9 cellular contexts compared by ENCODE assay signal in the genomic region with DNA sequence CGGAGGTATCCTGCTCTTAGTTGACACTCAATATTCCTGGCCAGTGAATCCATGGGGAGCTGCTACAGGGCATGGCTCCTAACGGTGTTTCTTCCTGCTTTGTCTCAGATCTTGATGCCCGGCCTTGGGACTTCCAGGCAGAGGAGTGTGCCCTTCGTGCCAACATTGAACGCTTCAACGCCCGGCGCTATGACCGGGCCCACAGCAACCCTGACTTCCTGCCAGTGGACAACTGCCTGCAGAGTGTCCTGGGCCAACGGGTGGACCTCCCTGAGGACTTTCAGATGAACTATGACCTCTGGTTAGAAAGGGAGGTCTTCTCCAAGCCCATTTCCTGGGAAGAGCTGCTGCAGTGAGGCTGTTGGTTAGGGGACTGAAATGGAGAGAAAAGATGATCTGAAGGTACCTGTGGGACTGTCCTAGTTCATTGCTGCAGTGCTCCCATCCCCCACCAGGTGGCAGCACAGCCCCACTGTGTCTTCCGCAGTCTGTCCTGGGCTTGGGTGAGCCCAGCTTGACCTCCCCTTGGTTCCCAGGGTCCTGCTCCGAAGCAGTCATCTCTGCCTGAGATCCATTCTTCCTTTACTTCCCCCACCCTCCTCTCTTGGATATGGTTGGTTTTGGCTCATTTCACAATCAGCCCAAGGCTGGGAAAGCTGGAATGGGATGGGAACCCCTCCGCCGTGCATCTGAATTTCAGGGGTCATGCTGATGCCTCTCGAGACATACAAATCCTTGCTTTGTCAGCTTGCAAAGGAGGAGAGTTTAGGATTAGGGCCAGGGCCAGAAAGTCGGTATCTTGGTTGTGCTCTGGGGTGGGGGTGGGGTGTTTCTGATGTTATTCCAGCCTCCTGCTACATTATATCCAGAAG. TPM values are rescaled to one million over a fixed set of nuclear protein-coding genes. Genes with fewer than 3 reads are reported as not detected.
DNase-seq lines count a peak whose midpoint lies in the region; ATAC-seq and TF ChIP-seq lines count a peak whose summit lies in the region.
"Had no signal": no experiment of that assay in that cellular context is flagged by ENCODE, and none has a peak within 500 bp of the region (broad histone marks: within the 10 kb centered on the region; RNA-seq: fewer than 3 reads in every experiment).

No MANE protein-coding gene starts in this region.

- TF ChIP-seq POLR2A in NB4 (IDR thresholded peaks at IDR 0.05; ENCODE audit: extremely low read depth, insufficient read length): no peak

- H3K4me3 ChIP-seq in NB4 (ENCODE audit: low read depth, low read length) (no peak overlapping the region), coronary artery (no peak overlapping the region)

- POLR2A ChIA-PET in activated CD4-positive, alpha-beta T cell treated with anti-CD3 and anti-CD28 coated beads, Interleukin-2, amount 10 ng/mL, durations not matched to agents 7 days and 5 days (lab: Charles Lee): no interaction called here

- no peaks in the 10 kb centered on the region for H3K9me3 Mint-ChIP-seq in activated CD4-positive, alpha-beta T cell treated with anti-CD3 and anti-CD28 coated beads, Interleukin-2, amount 10 ng/mL, durations not matched to agents 7 days and 5 days
- H3K9me3 Mint-ChIP-seq in memory B cell: no peaks in the 10 kb centered on the region

- CTCF ChIA-PET in activated CD4-positive, alpha-beta T cell treated with anti-CD3 and anti-CD28 coated beads, Interleukin-2, amount 10 ng/mL, durations not matched to agents 7 days and 5 days (lab: Charles Lee): interaction anchor here (0.7 to 4.7 kb wide), 14 partner anchors 9 to 250 kb away, joined by 3 to 23 read pairs (median 4); partner anchors contain the start of genes ALX3, STRIP1 and UBL4B

- H3K27ac ChIP-seq in coronary artery: no peak overlapping the region
- H3K27ac ChIP-seq: epithelial cell of prostate had no signal

- H3K36me3 Mint-ChIP-seq in activated CD4-positive, alpha-beta T cell treated with anti-CD3 and anti-CD28 coated beads, Interleukin-2, amount 10 ng/mL, durations not matched to agents 7 days and 5 days (ENCODE audit: low read depth): peaks cover 27% of the 10 kb centered on the region
- H3K36me3 Mint-ChIP-seq in memory B cell: peaks cover 37% of the 10 kb centered on the region

- H3K27ac Mint-ChIP-seq in activated CD4-positive, alpha-beta T cell treated with anti-CD3 and anti-CD28 coated beads, Interleukin-2, amount 10 ng/mL, durations not matched to agents 7 days and 5 days: no peak overlapping the region
- no peak overlapping the region for H3K27ac Mint-ChIP-seq in memory B cell

- TF ChIP-seq CTCF in NB4 (IDR thresholded peaks at IDR 0.05; ENCODE audit: low read depth, low read length) (peak; percentile 91), coronary artery (IDR thresholded peaks at IDR 0.05) (peak; percentile 81)

- peak; percentile 78 for ATAC-seq in memory B cell (ENCODE audit: low read depth)
- ATAC-seq in GM18907 (IDR thresholded peaks at IDR 0.05; ENCODE audit: unreplicated experiment): no peak

- DNase-seq in NCI-H2107 (lab: John Stamatoyannopoulos, UW) (peak; percentile 35), NCI-H2107 treated with DMSO at 0.1 percent for 48 hours (lab: John Stamatoyannopoulos, UW; ENCODE audit: unreplicated experiment) (no peak), NB4 (ENCODE audit: low read depth) (peak; percentile 55), coronary artery (ENCODE audit: low spot score) (no peak), memory B cell (ENCODE audit: low spot score in 2 of 2) (peak; percentile 74)
- DNase-seq in activated CD4-positive, alpha-beta T cell treated with anti-CD3 and anti-CD28 coated beads, Interleukin-2, amount 10 ng/mL, durations not matched to agents 7 days and 5 days: peak; percentile 72
- DNase-seq in stimulated activated CD8-positive, alpha-beta memory T cell treated with anti-CD3 and anti-CD28 coated beads, Interleukin-7, amount 100 ng/mL, for 1 hour (ENCODE audit: low read depth in 2 of 2): peak; percentile 30 to 50

- no peaks in the 10 kb centered on the region for H3K4me1 Mint-ChIP-seq in activated CD4-positive, alpha-beta T cell treated with anti-CD3 and anti-CD28 coated beads, Interleukin-2, amount 10 ng/mL, durations not matched to agents 7 days and 5 days
- peaks cover 5% of the 10 kb centered on the region for H3K4me1 Mint-ChIP-seq in memory B cell

- H3K27me3 Mint-ChIP-seq in activated CD4-positive, alpha-beta T cell treated with anti-CD3 and anti-CD28 coated beads, Interleukin-2, amount 10 ng/mL, durations not matched to agents 7 days and 5 days: no peaks in the 10 kb centered on the region
- H3K27me3 Mint-ChIP-seq in memory B cell: no peaks in the 10 kb centered on the region

- no peak overlapping the region for H3K4me3 Mint-ChIP-seq in activated CD4-positive, alpha-beta T cell treated with anti-CD3 and anti-CD28 coated beads, Interleukin-2, amount 10 ng/mL, durations not matched to agents 7 days and 5 days
- no peak overlapping the region for H3K4me3 Mint-ChIP-seq in memory B cell

RNA-seq across cellular contexts. Expression of gene ALX3, which starts 16.7 kb away (rescaled TPM):
- total RNA-seq in activated CD4-positive, alpha-beta T cell treated with anti-CD3 and anti-CD28 coated beads, Interleukin-2, amount 10 ng/mL, durations not matched to agents 7 days and 5 days: not detected

RNA-seq across cellular contexts. Expression of gene STRIP1, which starts 19.4 kb away (rescaled TPM):
- 10 to 100 TPM; 33.4 to 35.9 TPM for total RNA-seq in activated CD4-positive, alpha-beta T cell treated with anti-CD3 and anti-CD28 coated beads, Interleukin-2, amount 10 ng/mL, durations not matched to agents 7 days and 5 days

RNA-seq across cellular contexts. Expression of gene UBL4B, which starts 58.5 kb away (rescaled TPM):
- total RNA-seq in activated CD4-positive, alpha-beta T cell treated with anti-CD3 and anti-CD28 coated beads, Interleukin-2, amount 10 ng/mL, durations not matched to agents 7 days and 5 days: not detected

Comparison
In these comparisons a context has a peak if more than half of its experiments do, and no peak if none do; other contexts are left out.
1. DNase-seq: peak in NCI-H2107 (single experiment), NB4 (single experiment), activated CD4-positive, alpha-beta T cell treated with anti-CD3 and anti-CD28 coated beads, Interleukin-2, amount 10 ng/mL, durations not matched to agents 7 days and 5 days (single experiment), memory B cell (2 of 2) and stimulated activated CD8-positive, alpha-beta memory T cell treated with anti-CD3 and anti-CD28 coated beads, Interleukin-7, amount 100 ng/mL, for 1 hour (2 of 2); none in NCI-H2107 treated with DMSO at 0.1 percent for 48 hours (single experiment) and coronary artery (single experiment).